In the genomic region with DNA sequence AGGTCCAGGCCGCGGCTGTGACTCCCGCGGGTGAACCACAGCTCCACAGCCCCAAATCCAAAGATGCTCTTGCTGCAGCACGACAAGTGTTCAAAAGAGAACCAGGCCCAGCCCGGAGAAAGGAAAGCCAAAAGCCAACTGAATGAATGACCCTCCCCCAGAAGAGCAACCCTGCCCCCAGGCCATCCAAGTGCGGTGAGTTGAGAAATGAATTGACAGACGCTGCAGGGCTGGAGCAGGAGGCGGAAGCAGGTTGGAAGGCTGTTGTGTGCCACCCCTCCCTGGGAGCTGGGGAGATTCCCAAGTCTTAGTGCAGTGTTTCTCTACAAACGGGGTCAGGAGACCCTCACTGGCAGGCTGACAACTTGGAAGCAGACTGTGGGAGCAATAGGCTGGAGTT, we compare ENCODE assay signal across 18 cellular contexts. TPM values are rescaled to one million over a fixed set of nuclear protein-coding genes. Genes with fewer than 3 reads are reported as not detected.
A peak's percentile ranks its signal among the peaks of the same experiment; 100 is the strongest.
DNase-seq lines count a peak whose midpoint lies in the region; ATAC-seq and TF ChIP-seq lines count a peak whose summit lies in the region.
"Had no signal": no experiment of that assay in that cellular context is flagged by ENCODE, and none has a peak within 500 bp of the region (broad histone marks: within the 10 kb centered on the region; RNA-seq: fewer than 3 reads in every experiment).

No MANE protein-coding gene starts in this region.

- TF ChIP-seq CTCF in BE2C (IDR thresholded peaks at IDR 0.05; ENCODE audit: low read depth, low read length) = no peak
- TF ChIP-seq CTCF in CD4-positive, alpha-beta T cell (IDR thresholded peaks at IDR 0.05) = no peak

- CTCF ChIA-PET in CD4-positive, alpha-beta T cell (lab: Charles Lee) = interaction anchor here (1.3 kb wide), 1 partner anchor 124 kb away, joined by 4 read pairs; no protein-coding TSS in a partner anchor

- POLR2A ChIA-PET in CD4-positive, alpha-beta T cell (lab: Charles Lee) = interaction anchor here (1.4 kb wide), 1 partner anchor 237 kb away, joined by 3 read pairs; a partner anchor contains a TSS

- H3K27me3 ChIP-seq in BE2C = no peaks in the 10 kb centered on the region
- H3K27me3 ChIP-seq in CD4-positive, alpha-beta T cell (ENCODE audit: control insufficient read depth, insufficient read depth, low read length) = no peaks in the 10 kb centered on the region
- H3K27me3 ChIP-seq: adrenal gland, tibial artery had no signal

- peaks cover 39% of the 10 kb centered on the region for H3K36me3 Mint-ChIP-seq in CD4-positive, alpha-beta T cell (ENCODE audit: low read depth)

- no peaks in the 10 kb centered on the region for H3K9me3 ChIP-seq in BE2C
- no peaks in the 10 kb centered on the region for H3K9me3 ChIP-seq in CD4-positive, alpha-beta T cell (ENCODE audit: control insufficient read depth, low read length)
- H3K9me3 ChIP-seq: adrenal gland, tibial artery had no signal

- peak; percentile 44 for DNase-seq in BE2C
- no peak for DNase-seq in CD4-positive, alpha-beta T cell
- peak; percentile 4 for DNase-seq in NCI-H446 treated with DMSO at 0.1 percent for 48 hours (lab: John Stamatoyannopoulos, UW)
- DNase-seq in islet precursor cell = peak; percentile 63
- no peak for DNase-seq in putamen (ENCODE audit: low spot score)
- DNase-seq in SIG-M5 (lab: John Stamatoyannopoulos, UW) = no peak
- DNase-seq in HT-29 (ENCODE audit: low spot score) = no peak
- DNase-seq: adrenal gland, AML-193, foreskin fibroblast, left ventricle myocardium superior, NCI-H1436, NCI-H226, tibial artery had no signal

- H3K4me3 ChIP-seq in BE2C (ENCODE audit: low read depth, low read length) = no peak overlapping the region
- H3K4me3 ChIP-seq: adrenal gland, smooth muscle cell, tibial artery had no signal

- H3K36me3 ChIP-seq in BE2C = no peaks in the 10 kb centered on the region

- H3K27me3 Mint-ChIP-seq in CD4-positive, alpha-beta T cell = no peaks in the 10 kb centered on the region
- H3K27me3 Mint-ChIP-seq: progenitor cell of endocrine pancreas had no signal

- no peak for ATAC-seq in CD4-positive, alpha-beta T cell (ENCODE audit: poor library complexity)
- ATAC-seq in GM21360 (IDR thresholded peaks at IDR 0.05; ENCODE audit: unreplicated experiment) = no peak
- ATAC-seq: activated CD4-positive, CD25-positive, alpha-beta regulatory T cell treated with anti-CD3 and anti-CD28 coated beads, Interleukin-2, amount 50 U/mL, for 24 hours; left ventricle myocardium superior had no signal

- no peaks in the 10 kb centered on the region for H3K9me3 Mint-ChIP-seq in CD4-positive, alpha-beta T cell

- H3K4me3 Mint-ChIP-seq in CD4-positive, alpha-beta T cell = no peak overlapping the region

- H3K27ac Mint-ChIP-seq in CD4-positive, alpha-beta T cell = peak overlapping the region; percentile 100
- H3K27ac Mint-ChIP-seq: progenitor cell of endocrine pancreas had no signal

- intact Hi-C loops in CD4-positive, alpha-beta T cell (cut with DNase I, micrococcal nuclease) = loop anchor here in 1 of 2 experiments (5.0 kb wide), 1 partner anchor 40 kb away; no protein-coding TSS in a partner anchor

- peak overlapping the region; percentile 92 for H3K27ac ChIP-seq in CD4-positive, alpha-beta T cell (ENCODE audit: low read depth, low read length)
- H3K27ac ChIP-seq: adrenal gland, tibial artery had no signal

- H3K4me1 ChIP-seq in BE2C = peaks cover 40% of the 10 kb centered on the region

- peaks cover 50% of the 10 kb centered on the region for H3K4me1 Mint-ChIP-seq in CD4-positive, alpha-beta T cell (ENCODE audit: low read depth)

RNA-seq across cellular contexts. Expression of a gene that starts 3.5 kb away (rescaled TPM):
- 1.7 TPM for polyA plus RNA-seq in BE2C (2012; ENCODE audit: insufficient read depth, insufficient read length, low read depth)
- total RNA-seq in CD4-positive, alpha-beta T cell = 1 to 10 TPM; 2.2 to 2.3 TPM
- 1.6 and 2.0 TPM in 2 replicates for total RNA-seq in HT-29 (2014; rRNA removed; shearing (Covaris generic))

RNA-seq across cellular contexts. Expression of a gene that starts 58.7 kb away (rescaled TPM):
- 2.7 TPM for polyA plus RNA-seq in BE2C (2012; ENCODE audit: insufficient read depth, insufficient read length, low read depth)
- 10 to 100 TPM; 33.7 to 34.6 TPM for total RNA-seq in CD4-positive, alpha-beta T cell
- 3.7 and 4.6 TPM in 2 replicates for total RNA-seq in HT-29 (2014; rRNA removed; shearing (Covaris generic))

Comparison
In these comparisons a context has a peak if more than half of its experiments do, and no peak if none do; other contexts are left out.
1. DNase-seq: peak in BE2C (single experiment), NCI-H446 treated with DMSO at 0.1 percent for 48 hours (single experiment) and islet precursor cell (single experiment); none in CD4-positive, alpha-beta T cell (0 of 10), putamen (single experiment), SIG-M5 (single experiment) and HT-29 (single experiment).